ENCODE assay signal across 1 cellular context in the genomic region with DNA sequence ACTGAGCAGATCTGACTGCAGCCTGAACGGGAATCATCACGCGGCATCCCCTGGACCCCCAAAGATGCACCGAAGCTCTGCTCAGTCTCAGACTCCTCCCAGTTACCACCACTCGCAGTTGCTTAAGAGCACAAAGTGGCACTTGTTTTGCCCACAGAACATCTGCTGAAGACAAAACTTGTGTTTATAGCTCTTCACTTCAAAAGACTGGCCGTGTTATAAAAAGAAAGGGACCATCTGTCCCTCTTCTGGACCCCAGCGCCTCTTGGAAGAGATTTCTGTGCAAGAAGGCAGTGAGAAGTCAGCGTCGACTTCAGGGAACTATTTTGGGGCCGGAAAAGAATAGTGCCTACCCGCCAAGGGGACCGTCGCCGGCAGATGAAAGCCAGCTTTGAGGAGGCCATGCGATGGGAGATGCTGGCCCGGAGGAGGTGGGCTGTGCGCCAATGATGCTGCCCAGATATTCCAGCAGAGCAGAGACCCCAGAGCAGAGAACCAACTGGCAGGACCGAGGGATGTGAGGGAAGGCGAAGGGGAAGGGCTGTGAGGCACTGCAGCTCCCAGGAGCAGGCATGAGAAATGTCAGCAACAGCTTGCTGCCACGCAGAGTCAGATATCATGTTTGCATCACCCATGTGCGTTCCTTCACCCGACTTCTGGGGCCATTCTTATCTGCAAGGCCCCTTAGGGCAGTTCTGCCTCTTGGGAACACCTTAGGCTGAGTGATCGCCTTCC.
TF ChIP-seq lines count a peak whose summit lies in the region.

No MANE protein-coding gene starts in this region.

TF ChIP-seq in IMR-90, 13 proteins besides CTCF, POLR2A, EP300 and RAD21 (continued from another document):
- no peak for TF ChIP-seq MAFK (IDR thresholded peaks at IDR 0.05; ENCODE audit: low read depth, low read length)
- TF ChIP-seq, protein P1, sequence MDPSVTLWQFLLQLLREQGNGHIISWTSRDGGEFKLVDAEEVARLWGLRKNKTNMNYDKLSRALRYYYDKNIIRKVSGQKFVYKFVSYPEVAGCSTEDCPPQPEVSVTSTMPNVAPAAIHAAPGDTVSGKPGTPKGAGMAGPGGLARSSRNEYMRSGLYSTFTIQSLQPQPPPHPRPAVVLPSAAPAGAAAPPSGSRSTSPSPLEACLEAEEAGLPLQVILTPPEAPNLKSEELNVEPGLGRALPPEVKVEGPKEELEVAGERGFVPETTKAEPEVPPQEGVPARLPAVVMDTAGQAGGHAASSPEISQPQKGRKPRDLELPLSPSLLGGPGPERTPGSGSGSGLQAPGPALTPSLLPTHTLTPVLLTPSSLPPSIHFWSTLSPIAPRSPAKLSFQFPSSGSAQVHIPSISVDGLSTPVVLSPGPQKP (IDR thresholded peaks at IDR 0.05; ENCODE audit: borderline replicate concordance, low read depth, low read length): no peak
- TF ChIP-seq, protein P2, sequence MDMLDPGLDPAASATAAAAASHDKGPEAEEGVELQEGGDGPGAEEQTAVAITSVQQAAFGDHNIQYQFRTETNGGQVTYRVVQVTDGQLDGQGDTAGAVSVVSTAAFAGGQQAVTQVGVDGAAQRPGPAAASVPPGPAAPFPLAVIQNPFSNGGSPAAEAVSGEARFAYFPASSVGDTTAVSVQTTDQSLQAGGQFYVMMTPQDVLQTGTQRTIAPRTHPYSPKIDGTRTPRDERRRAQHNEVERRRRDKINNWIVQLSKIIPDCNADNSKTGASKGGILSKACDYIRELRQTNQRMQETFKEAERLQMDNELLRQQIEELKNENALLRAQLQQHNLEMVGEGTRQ (IDR thresholded peaks at IDR 0.05; ENCODE audit: low read depth, low read length): no peak
- TF ChIP-seq NFE2L2 (IDR thresholded peaks at IDR 0.05; ENCODE audit: low read depth, low read length): no peak
- no peak; the same call in 1 of the 2 replicates for TF ChIP-seq MXI1 (IDR thresholded peaks at IDR 0.05; ENCODE audit: borderline replicate concordance, low read depth, low read length)
- TF ChIP-seq BHLHE40 (IDR thresholded peaks at IDR 0.05; ENCODE audit: low read depth, low read length): no peak
- no peak for TF ChIP-seq MAZ (IDR thresholded peaks at IDR 0.05; ENCODE audit: borderline replicate concordance, low read depth, low read length)
